In genomic region chr12:53722450-53723041, GRCh38 we compare ENCODE assay signal across 1 cellular context.
TF ChIP-seq lines count a peak whose summit lies in the region.

No MANE protein-coding gene starts in this region.

TF ChIP-seq in GM12878, 131 proteins besides CTCF, POLR2A, EP300 and RAD21:
- no peak for TF ChIP-seq HSF1 (IDR thresholded peaks at IDR 0.05; ENCODE audit: low read depth, low read length)
- TF ChIP-seq RUNX3 (IDR thresholded peaks at IDR 0.05; ENCODE audit: low read length), result peak; percentile 56
- peak; percentile 52; the same call in 1 of the 2 replicates for TF ChIP-seq ZNF384 (IDR thresholded peaks at IDR 0.05; ENCODE audit: borderline replicate concordance, low read depth, low read length)
- TF ChIP-seq ZNF217 (IDR thresholded peaks at IDR 0.05), result no peak
